In genomic region chr15:36579792-36580431, GRCh38 we compare ENCODE assay signal across 8 cellular contexts. TPM values are rescaled to one million over a fixed set of nuclear protein-coding genes. Genes with fewer than 3 reads are reported as not detected.
DNase-seq lines count a peak whose midpoint lies in the region; ATAC-seq, FAIRE-seq and TF ChIP-seq lines count a peak whose summit lies in the region.

No MANE protein-coding gene starts in this region.

- ATAC-seq in HG02642 (IDR thresholded peaks at IDR 0.05; ENCODE audit: poor library complexity, unreplicated experiment), result peak; percentile 40
- peak; percentile 15 for ATAC-seq in stimulated activated naive CD8-positive, alpha-beta T cell treated with anti-CD3 and anti-CD28 coated beads, Interleukin-15, Interleukin-2, amounts not matched to agents 100 U/mL and 50 U/mL, for 24 hours

- no peaks in the 10 kb centered on the region for H3K27me3 ChIP-seq in bronchial epithelial cell (ENCODE audit: control insufficient read depth, insufficient read depth, low read length)

- no peak for FAIRE-seq in bronchial epithelial cell (lab: Jason Lieb, UNC)

- no peaks in the 10 kb centered on the region for H3K36me3 ChIP-seq in bronchial epithelial cell (ENCODE audit: control insufficient read depth, insufficient read depth, low read length)

- intact Hi-C loops in lower leg skin (cut with DNase I; ENCODE audit: low total_unique reads), result no loop called here

- TF ChIP-seq CTCF in bronchial epithelial cell (IDR thresholded peaks at IDR 0.05; ENCODE audit: insufficient read depth, low read length, severe bottlenecking) (no peak), lower leg skin (IDR thresholded peaks at IDR 0.05) (no peak)

- 40 to 44% methylated on average over 17 of the region's 17 CpGs for WGBS in lower leg skin, 2 donors

- DNase-seq in NCI-H345 (lab: John Stamatoyannopoulos, UW) (peak; percentile 45), NCI-H345 treated with DMSO at 0.1 percent for 48 hours (lab: John Stamatoyannopoulos, UW; ENCODE audit: unreplicated experiment) (no peak), OCI-M2 (lab: John Stamatoyannopoulos, UW; ENCODE audit: unreplicated experiment) (peak; percentile 6), bronchial epithelial cell (ENCODE audit: low read depth) (no peak), lower leg skin (ENCODE audit: low spot score in 2 of 2) (peak in 1 of 2 donors; percentile 28), NCI-H2029 (lab: John Stamatoyannopoulos, UW) (no peak)
- DNase-seq in stimulated activated naive CD8-positive, alpha-beta T cell treated with anti-CD3 and anti-CD28 coated beads, Interleukin-15, Interleukin-2, amounts not matched to agents 100 U/mL and 50 U/mL, for 24 hours, result peak; percentile 33

- no peak for TF ChIP-seq POLR2A in lower leg skin (IDR thresholded peaks at IDR 0.05)

- H3K4me3 ChIP-seq in bronchial epithelial cell (ENCODE audit: low read depth, low read length), result peak overlapping the region; percentile 58
- H3K4me3 ChIP-seq in lower leg skin (ENCODE audit: low read depth, poor library complexity, severe bottlenecking), result peak overlapping the region; percentile 51

RNA-seq across cellular contexts. Expression of gene CDIN1, which starts 0.5 kb away (rescaled TPM):
- 8.7 and 9.7 TPM in 2 replicates for total RNA-seq in bronchial epithelial cell
- total RNA-seq in lower leg skin, result 10 to 100 TPM; 10.2 to 28.0 (median 23.6) TPM

Comparison
In these comparisons a context has a peak if more than half of its experiments do, and no peak if none do; other contexts are left out.
1. DNase-seq: peak in NCI-H345 (single experiment), OCI-M2 (single experiment) and stimulated activated naive CD8-positive, alpha-beta T cell treated with anti-CD3 and anti-CD28 coated beads, Interleukin-15, Interleukin-2, amounts not matched to agents 100 U/mL and 50 U/mL, for 24 hours (single experiment); none in NCI-H345 treated with DMSO at 0.1 percent for 48 hours (single experiment), bronchial epithelial cell (single experiment) and NCI-H2029 (single experiment).